ENCODE assay signal across 17 cellular contexts in the genomic region with DNA sequence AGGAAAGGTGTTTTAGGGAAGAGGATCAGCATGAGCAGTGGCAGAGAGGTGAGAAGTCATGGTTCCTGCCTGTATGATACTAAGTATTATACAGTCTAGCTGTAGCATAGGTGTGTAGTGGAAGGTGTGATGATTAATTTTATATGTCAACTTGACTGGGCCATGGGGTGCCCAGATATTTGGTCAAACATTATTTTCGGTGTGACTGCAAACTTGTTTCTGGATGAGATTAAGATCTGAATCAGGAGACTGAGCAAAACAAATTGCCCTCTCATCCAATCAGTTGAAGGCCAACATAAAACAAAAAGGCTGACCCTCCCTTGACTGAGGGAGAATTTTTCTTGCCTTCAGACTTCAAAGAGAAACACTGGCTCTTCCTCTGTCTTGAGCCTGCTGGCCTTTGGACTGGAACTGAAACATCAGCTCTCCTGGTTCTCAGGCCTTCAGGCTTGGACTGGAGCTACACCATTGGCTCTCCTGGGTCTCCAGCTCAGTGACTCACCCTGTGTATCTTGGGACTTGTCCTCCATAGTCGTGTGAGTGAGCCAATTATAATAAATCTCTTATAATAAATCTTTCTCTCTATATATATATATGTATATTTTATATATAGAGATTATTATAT. TPM values are rescaled to one million over a fixed set of nuclear protein-coding genes. Genes with fewer than 3 reads are reported as not detected.
DNase-seq lines count a peak whose midpoint lies in the region; FAIRE-seq lines count a peak whose summit lies in the region.
"Had no signal": no experiment of that assay in that cellular context is flagged by ENCODE, and none has a peak within 500 bp of the region (broad histone marks: within the 10 kb centered on the region; RNA-seq: fewer than 3 reads in every experiment).

No MANE protein-coding gene starts in this region.

- DNase-seq in ELR (ENCODE audit: low read depth) = peak; percentile 39
- DNase-seq in NCI-H226 = peak; percentile 22
- peak; percentile 50 for DNase-seq in small intestine
- DNase-seq in SK-N-DZ (ENCODE audit: low spot score) = no peak
- DNase-seq in epidermal melanocyte (ENCODE audit: insufficient read length, low spot score) = no peak
- no peak for DNase-seq in NCI-H748 (lab: John Stamatoyannopoulos, UW; ENCODE audit: unreplicated experiment)
- DNase-seq: activated naive CD4-positive, alpha-beta T cell; central memory CD4-positive, alpha-beta T cell; mesendoderm; NCI-H1930; NCI-H510A treated with DMSO at 0.1 percent for 48 hours; OCI-M1 had no signal

- H3K4me3 Mint-ChIP-seq in dendritic cell treated with granulocyte-macrophage colony-stimulating factor and Interleukin-4, amounts not matched to agents 40 ng/mL and 50 ng/mL, for 4 days = no peak overlapping the region

- intact Hi-C loops in dendritic cell treated with granulocyte-macrophage colony-stimulating factor and Interleukin-4, amounts not matched to agents 40 ng/mL and 50 ng/mL, for 4 days (cut with micrococcal nuclease) = no loop called here

- no peak overlapping the region for H3K4me3 ChIP-seq in small intestine (ENCODE audit: low read depth in 1 of 2, low read length in 2 of 2)
- H3K4me3 ChIP-seq: BLaER1 treated with 17β-estradiol and CSF1 and Interleukin-3, amounts not matched to agents 10 nM and 100 nM; vagina had no signal

- peak overlapping the region; percentile 18 for H3K27ac Mint-ChIP-seq in dendritic cell treated with granulocyte-macrophage colony-stimulating factor and Interleukin-4, amounts not matched to agents 40 ng/mL and 50 ng/mL, for 4 days

- no peak for FAIRE-seq in small intestine (lab: Jason Lieb, UNC)

- no peak overlapping the region for H3K27ac ChIP-seq in small intestine (ENCODE audit: low read depth in 1 of 2, low read length in 1 of 2)
- H3K27ac ChIP-seq: HL-60, neutrophil, vagina had no signal

- H3K36me3 Mint-ChIP-seq in dendritic cell treated with granulocyte-macrophage colony-stimulating factor and Interleukin-4, amounts not matched to agents 40 ng/mL and 50 ng/mL, for 4 days (ENCODE audit: low read depth) = no peaks in the 10 kb centered on the region

- peaks cover 9% of the 10 kb centered on the region for H3K9me3 Mint-ChIP-seq in dendritic cell treated with granulocyte-macrophage colony-stimulating factor and Interleukin-4, amounts not matched to agents 40 ng/mL and 50 ng/mL, for 4 days

- peaks cover 50% of the 10 kb centered on the region for H3K4me1 Mint-ChIP-seq in dendritic cell treated with granulocyte-macrophage colony-stimulating factor and Interleukin-4, amounts not matched to agents 40 ng/mL and 50 ng/mL, for 4 days (ENCODE audit: low read depth)

- 53 to 71% (median 60%) methylated on average over 2 of the region's 2 CpGs for WGBS in small intestine, 3 donors

- no peaks in the 10 kb centered on the region for H3K27me3 Mint-ChIP-seq in dendritic cell treated with granulocyte-macrophage colony-stimulating factor and Interleukin-4, amounts not matched to agents 40 ng/mL and 50 ng/mL, for 4 days

- no peaks in the 10 kb centered on the region for H3K36me3 ChIP-seq in small intestine (ENCODE audit: control insufficient read depth in 2 of 2, insufficient read depth in 2 of 2, low read length in 2 of 2)
- H3K36me3 ChIP-seq: BLaER1 treated with 17β-estradiol and CSF1 and Interleukin-3, amounts not matched to agents 10 nM and 100 nM; neutrophil; vagina had no signal

- no peaks in the 10 kb centered on the region for H3K4me1 ChIP-seq in small intestine (ENCODE audit: control insufficient read depth in 2 of 2, insufficient read depth in 1 of 2, low read depth in 1 of 2, low read length in 1 of 2)

- no peaks in the 10 kb centered on the region for H3K9me3 ChIP-seq in small intestine (ENCODE audit: control insufficient read depth, low read depth)
- H3K9me3 ChIP-seq: neutrophil, vagina had no signal

- no peaks in the 10 kb centered on the region for H3K27me3 ChIP-seq in small intestine (ENCODE audit: control insufficient read depth in 2 of 2, insufficient read depth in 2 of 2, low read length in 2 of 2)
- H3K27me3 ChIP-seq: BLaER1 treated with 17β-estradiol and CSF1 and Interleukin-3, amounts not matched to agents 10 nM and 100 nM; neutrophil; vagina had no signal

RNA-seq across cellular contexts. Expression of a gene that starts 6.8 kb away (rescaled TPM):
- 100 to 1,000 TPM; 175 to 246 (median 225) TPM for polyA plus RNA-seq in small intestine
- 143 and 173 TPM in 2 replicates for polyA plus RNA-seq in SK-N-DZ (2014; cell fraction: cytosol; rRNA removed)
- polyA plus RNA-seq in SK-N-DZ (2014; cell fraction: nucleus; rRNA removed) = 55.2 and 70.2 TPM in 2 replicates

RNA-seq across cellular contexts. Expression of a gene that starts 44.3 kb away (rescaled TPM):
- polyA plus RNA-seq in small intestine = 10 to 100 TPM in 1 of 3 donors, 1 to 10 TPM in 1, under 1 TPM in 1; 0.64 to 30.6 (median 8.1) TPM
- not detected in 2 replicates for polyA plus RNA-seq in SK-N-DZ (2014; cell fraction: cytosol; rRNA removed)
- not detected in 2 replicates for polyA plus RNA-seq in SK-N-DZ (2014; cell fraction: nucleus; rRNA removed)

Comparison
In these comparisons a context has a peak if more than half of its experiments do, and no peak if none do; other contexts are left out.
1. DNase-seq: peak in ELR (single experiment), NCI-H226 (single experiment) and small intestine (single experiment); none in SK-N-DZ (single experiment), epidermal melanocyte (single experiment) and NCI-H748 (single experiment).